Comparison of ENCODE assay signal across 1 cellular context in the genomic region with DNA sequence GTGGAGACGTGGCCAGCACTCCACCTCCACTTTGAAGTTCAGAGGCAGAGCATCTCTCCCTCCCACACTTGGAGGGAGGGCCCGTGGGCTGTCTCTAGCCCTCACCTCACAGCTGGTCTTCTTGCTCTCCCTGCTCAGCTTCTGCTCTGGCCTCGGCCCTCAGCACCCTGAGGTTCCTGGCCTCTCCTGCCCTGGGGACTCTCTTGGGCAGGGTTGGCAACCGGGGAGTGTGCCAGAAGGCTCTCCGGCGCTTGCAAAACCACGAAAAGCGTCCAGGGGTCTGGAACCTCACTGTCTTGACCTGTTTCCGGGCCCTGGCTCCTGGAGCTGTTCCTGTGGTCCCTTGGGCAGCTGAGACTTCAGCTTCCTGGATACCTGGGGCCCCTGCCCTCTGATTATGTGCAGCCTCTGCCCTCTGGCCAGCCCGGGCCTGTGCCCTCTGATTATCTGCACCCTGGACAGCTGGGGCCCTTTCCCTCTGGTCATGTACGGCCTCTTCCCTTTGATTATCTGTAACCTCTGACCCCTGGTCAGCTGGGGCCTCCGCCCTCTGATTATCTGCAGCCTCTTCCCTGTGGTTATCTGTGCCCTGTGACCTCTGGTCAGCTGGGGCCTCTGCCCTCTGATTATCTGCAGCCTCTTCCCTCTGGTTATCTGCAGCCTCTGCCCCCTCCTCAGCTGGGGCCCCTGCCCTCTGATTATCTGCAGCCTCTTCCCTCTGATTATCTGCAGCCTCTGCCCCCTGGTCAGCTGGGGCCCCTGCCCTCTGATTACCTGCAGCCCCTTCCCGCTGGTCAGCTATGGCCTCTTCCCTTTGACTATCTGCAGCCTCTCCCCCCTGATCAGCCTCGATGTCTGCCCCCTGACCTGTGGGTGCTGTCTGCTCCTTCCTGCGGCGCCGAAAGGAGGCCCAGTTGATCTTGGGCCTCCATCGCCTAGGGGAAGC.
TF ChIP-seq lines count a peak whose summit lies in the region.

No MANE protein-coding gene starts in this region.

TF ChIP-seq in GM23338, 12 proteins besides CTCF, POLR2A, EP300 and RAD21:
- TF ChIP-seq JUNB (IDR thresholded peaks at IDR 0.05; ENCODE audit: unreplicated experiment): no peak
- TF ChIP-seq NANOG (IDR thresholded peaks at IDR 0.05; ENCODE audit: borderline replicate concordance): no peak
- TF ChIP-seq ZNF331 (CRISPR knock-in tag; IDR thresholded peaks at IDR 0.05; ENCODE audit: low read depth): no peak
- TF ChIP-seq EZH2 (IDR thresholded peaks at IDR 0.05; ENCODE audit: low read depth, unreplicated experiment): no peak
- TF ChIP-seq, protein P1, sequence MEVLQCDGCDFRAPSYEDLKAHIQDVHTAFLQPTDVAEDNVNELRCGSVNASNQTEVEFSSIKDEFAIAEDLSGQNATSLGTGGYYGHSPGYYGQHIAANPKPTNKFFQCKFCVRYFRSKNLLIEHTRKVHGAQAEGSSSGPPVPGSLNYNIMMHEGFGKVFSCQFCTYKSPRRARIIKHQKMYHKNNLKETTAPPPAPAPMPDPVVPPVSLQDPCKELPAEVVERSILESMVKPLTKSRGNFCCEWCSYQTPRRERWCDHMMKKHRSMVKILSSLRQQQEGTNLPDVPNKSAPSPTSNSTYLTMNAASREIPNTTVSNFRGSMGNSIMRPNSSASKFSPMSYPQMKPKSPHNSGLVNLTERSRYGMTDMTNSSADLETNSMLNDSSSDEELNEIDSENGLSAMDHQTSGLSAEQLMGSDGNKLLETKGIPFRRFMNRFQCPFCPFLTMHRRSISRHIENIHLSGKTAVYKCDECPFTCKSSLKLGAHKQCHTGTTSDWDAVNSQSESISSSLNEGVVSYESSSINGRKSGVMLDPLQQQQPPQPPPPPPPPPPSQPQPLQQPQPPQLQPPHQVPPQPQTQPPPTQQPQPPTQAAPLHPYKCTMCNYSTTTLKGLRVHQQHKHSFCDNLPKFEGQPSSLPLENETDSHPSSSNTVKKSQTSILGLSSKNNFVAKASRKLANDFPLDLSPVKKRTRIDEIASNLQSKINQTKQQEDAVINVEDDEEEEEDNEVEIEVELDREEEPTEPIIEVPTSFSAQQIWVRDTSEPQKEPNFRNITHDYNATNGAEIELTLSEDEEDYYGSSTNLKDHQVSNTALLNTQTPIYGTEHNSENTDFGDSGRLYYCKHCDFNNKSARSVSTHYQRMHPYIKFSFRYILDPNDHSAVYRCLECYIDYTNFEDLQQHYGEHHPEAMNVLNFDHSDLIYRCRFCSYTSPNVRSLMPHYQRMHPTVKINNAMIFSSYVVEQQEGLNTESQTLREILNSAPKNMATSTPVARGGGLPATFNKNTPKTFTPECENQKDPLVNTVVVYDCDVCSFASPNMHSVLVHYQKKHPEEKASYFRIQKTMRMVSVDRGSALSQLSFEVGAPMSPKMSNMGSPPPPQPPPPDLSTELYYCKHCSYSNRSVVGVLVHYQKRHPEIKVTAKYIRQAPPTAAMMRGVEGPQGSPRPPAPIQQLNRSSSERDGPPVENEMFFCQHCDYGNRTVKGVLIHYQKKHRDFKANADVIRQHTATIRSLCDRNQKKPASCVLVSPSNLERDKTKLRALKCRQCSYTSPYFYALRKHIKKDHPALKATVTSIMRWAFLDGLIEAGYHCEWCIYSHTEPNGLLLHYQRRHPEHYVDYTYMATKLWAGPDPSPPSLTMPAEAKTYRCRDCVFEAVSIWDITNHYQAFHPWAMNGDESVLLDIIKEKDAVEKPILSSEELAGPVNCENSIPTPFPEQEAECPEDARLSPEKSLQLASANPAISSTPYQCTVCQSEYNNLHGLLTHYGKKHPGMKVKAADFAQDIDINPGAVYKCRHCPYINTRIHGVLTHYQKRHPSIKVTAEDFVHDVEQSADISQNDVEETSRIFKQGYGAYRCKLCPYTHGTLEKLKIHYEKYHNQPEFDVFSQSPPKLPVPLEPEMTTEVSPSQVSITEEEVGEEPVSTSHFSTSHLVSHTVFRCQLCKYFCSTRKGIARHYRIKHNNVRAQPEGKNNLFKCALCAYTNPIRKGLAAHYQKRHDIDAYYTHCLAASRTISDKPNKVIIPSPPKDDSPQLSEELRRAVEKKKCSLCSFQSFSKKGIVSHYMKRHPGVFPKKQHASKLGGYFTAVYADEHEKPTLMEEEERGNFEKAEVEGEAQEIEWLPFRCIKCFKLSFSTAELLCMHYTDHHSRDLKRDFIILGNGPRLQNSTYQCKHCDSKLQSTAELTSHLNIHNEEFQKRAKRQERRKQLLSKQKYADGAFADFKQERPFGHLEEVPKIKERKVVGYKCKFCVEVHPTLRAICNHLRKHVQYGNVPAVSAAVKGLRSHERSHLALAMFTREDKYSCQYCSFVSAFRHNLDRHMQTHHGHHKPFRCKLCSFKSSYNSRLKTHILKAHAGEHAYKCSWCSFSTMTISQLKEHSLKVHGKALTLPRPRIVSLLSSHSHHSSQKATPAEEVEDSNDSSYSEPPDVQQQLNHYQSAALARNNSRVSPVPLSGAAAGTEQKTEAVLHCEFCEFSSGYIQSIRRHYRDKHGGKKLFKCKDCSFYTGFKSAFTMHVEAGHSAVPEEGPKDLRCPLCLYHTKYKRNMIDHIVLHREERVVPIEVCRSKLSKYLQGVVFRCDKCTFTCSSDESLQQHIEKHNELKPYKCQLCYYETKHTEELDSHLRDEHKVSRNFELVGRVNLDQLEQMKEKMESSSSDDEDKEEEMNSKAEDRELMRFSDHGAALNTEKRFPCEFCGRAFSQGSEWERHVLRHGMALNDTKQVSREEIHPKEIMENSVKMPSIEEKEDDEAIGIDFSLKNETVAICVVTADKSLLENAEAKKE (CRISPR knock-in tag; IDR thresholded peaks at IDR 0.05): no peak
- TF ChIP-seq, protein P2, sequence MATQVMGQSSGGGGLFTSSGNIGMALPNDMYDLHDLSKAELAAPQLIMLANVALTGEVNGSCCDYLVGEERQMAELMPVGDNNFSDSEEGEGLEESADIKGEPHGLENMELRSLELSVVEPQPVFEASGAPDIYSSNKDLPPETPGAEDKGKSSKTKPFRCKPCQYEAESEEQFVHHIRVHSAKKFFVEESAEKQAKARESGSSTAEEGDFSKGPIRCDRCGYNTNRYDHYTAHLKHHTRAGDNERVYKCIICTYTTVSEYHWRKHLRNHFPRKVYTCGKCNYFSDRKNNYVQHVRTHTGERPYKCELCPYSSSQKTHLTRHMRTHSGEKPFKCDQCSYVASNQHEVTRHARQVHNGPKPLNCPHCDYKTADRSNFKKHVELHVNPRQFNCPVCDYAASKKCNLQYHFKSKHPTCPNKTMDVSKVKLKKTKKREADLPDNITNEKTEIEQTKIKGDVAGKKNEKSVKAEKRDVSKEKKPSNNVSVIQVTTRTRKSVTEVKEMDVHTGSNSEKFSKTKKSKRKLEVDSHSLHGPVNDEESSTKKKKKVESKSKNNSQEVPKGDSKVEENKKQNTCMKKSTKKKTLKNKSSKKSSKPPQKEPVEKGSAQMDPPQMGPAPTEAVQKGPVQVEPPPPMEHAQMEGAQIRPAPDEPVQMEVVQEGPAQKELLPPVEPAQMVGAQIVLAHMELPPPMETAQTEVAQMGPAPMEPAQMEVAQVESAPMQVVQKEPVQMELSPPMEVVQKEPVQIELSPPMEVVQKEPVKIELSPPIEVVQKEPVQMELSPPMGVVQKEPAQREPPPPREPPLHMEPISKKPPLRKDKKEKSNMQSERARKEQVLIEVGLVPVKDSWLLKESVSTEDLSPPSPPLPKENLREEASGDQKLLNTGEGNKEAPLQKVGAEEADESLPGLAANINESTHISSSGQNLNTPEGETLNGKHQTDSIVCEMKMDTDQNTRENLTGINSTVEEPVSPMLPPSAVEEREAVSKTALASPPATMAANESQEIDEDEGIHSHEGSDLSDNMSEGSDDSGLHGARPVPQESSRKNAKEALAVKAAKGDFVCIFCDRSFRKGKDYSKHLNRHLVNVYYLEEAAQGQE (IDR thresholded peaks at IDR 0.05; ENCODE audit: unreplicated experiment): no peak
- TF ChIP-seq, protein P3, sequence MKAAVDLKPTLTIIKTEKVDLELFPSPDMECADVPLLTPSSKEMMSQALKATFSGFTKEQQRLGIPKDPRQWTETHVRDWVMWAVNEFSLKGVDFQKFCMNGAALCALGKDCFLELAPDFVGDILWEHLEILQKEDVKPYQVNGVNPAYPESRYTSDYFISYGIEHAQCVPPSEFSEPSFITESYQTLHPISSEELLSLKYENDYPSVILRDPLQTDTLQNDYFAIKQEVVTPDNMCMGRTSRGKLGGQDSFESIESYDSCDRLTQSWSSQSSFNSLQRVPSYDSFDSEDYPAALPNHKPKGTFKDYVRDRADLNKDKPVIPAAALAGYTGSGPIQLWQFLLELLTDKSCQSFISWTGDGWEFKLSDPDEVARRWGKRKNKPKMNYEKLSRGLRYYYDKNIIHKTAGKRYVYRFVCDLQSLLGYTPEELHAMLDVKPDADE (IDR thresholded peaks at IDR 0.05): no peak
